27 cellular contexts compared by ENCODE assay signal in genomic region chrX:122203399-122203798, GRCh38.
"Had no signal": no experiment of that assay in that cellular context is flagged by ENCODE, and none has a peak within 500 bp of the region (broad histone marks: within the 10 kb centered on the region; RNA-seq: fewer than 3 reads in every experiment).

No MANE protein-coding gene starts in this region.

- H3K27ac ChIP-seq: colonic mucosa, esophagus squamous epithelium, left lung, ovary, psoas muscle, sigmoid colon, stomach, thyroid gland, vagina had no signal

- H3K27me3 ChIP-seq: colonic mucosa, esophagus squamous epithelium, left lung, ovary, sigmoid colon, stomach, thyroid gland, vagina had no signal

- H3K27ac Mint-ChIP-seq: dendritic cell treated with granulocyte-macrophage colony-stimulating factor and Interleukin-4, amounts not matched to agents 40 ng/mL and 50 ng/mL, for 4 days; naive thymus-derived CD4-positive, alpha-beta T cell; nephron; stimulated activated effector memory CD8-positive, alpha-beta T cell treated with anti-CD3 and anti-CD28 coated beads, Interleukin-12 subunit alpha, Interleukin-12 subunit beta, amount 100 ng/mL, for 72 hours had no signal

- ATAC-seq: left cardiac atrium; left lung; naive thymus-derived CD4-positive, alpha-beta T cell; psoas muscle; right cardiac atrium; stimulated activated effector memory CD8-positive, alpha-beta T cell treated with anti-CD3 and anti-CD28 coated beads, Interleukin-12 subunit alpha, Interleukin-12 subunit beta, amount 100 ng/mL, for 72 hours had no signal

- H3K4me3 ChIP-seq: colonic mucosa, esophagus squamous epithelium, left lung, ovary, psoas muscle, sigmoid colon, stomach, thyroid gland, vagina had no signal

- H3K9me3 Mint-ChIP-seq: dendritic cell treated with granulocyte-macrophage colony-stimulating factor and Interleukin-4, amounts not matched to agents 40 ng/mL and 50 ng/mL, for 4 days had no signal

- DNase-seq: colonic mucosa; effector CD8-positive, alpha-beta T cell; erythroblast; esophagus squamous epithelium; foreskin melanocyte; hypothalamus; left cardiac atrium; left lung; mesenchymal stem cell; midbrain; naive thymus-derived CD4-positive, alpha-beta T cell; occipital lobe; ovary; posterior cingulate gyrus; psoas muscle; right cardiac atrium; sigmoid colon; stimulated activated CD4-positive, alpha-beta T cell treated with anti-CD3 and anti-CD28 coated beads, Interleukin-2, amount 100 ng/mL, for 24 hours; stimulated activated CD4-positive, alpha-beta T cell treated with anti-CD3 and anti-CD28 coated beads, Interleukin-4, amount 100 ng/mL, for 24 hours; stimulated activated naive CD4-positive, alpha-beta T cell treated with Interleukin-2 at 50 U/mL for 16 hours; stomach; thyroid gland; trophoblast cell had no signal

- H3K4me1 ChIP-seq: colonic mucosa, esophagus squamous epithelium, left lung, psoas muscle, sigmoid colon, stomach, thyroid gland, vagina had no signal

- H3K4me3 Mint-ChIP-seq: dendritic cell treated with granulocyte-macrophage colony-stimulating factor and Interleukin-4, amounts not matched to agents 40 ng/mL and 50 ng/mL, for 4 days; naive thymus-derived CD4-positive, alpha-beta T cell; nephron; stimulated activated effector memory CD8-positive, alpha-beta T cell treated with anti-CD3 and anti-CD28 coated beads, Interleukin-12 subunit alpha, Interleukin-12 subunit beta, amount 100 ng/mL, for 72 hours had no signal

- H3K4me1 Mint-ChIP-seq: naive thymus-derived CD4-positive, alpha-beta T cell; nephron; stimulated activated effector memory CD8-positive, alpha-beta T cell treated with anti-CD3 and anti-CD28 coated beads, Interleukin-12 subunit alpha, Interleukin-12 subunit beta, amount 100 ng/mL, for 72 hours had no signal

- H3K9me3 ChIP-seq: colonic mucosa, esophagus squamous epithelium, left lung, ovary, psoas muscle, sigmoid colon, stomach, thyroid gland, vagina had no signal

- H3K36me3 Mint-ChIP-seq: naive thymus-derived CD4-positive, alpha-beta T cell; stimulated activated effector memory CD8-positive, alpha-beta T cell treated with anti-CD3 and anti-CD28 coated beads, Interleukin-12 subunit alpha, Interleukin-12 subunit beta, amount 100 ng/mL, for 72 hours had no signal

- H3K27me3 Mint-ChIP-seq: dendritic cell treated with granulocyte-macrophage colony-stimulating factor and Interleukin-4, amounts not matched to agents 40 ng/mL and 50 ng/mL, for 4 days; naive thymus-derived CD4-positive, alpha-beta T cell had no signal

- H3K36me3 ChIP-seq: colonic mucosa, esophagus squamous epithelium, left lung, ovary, sigmoid colon, stomach, thyroid gland, vagina had no signal
